1 cellular context compared by ENCODE assay signal in the genomic region with DNA sequence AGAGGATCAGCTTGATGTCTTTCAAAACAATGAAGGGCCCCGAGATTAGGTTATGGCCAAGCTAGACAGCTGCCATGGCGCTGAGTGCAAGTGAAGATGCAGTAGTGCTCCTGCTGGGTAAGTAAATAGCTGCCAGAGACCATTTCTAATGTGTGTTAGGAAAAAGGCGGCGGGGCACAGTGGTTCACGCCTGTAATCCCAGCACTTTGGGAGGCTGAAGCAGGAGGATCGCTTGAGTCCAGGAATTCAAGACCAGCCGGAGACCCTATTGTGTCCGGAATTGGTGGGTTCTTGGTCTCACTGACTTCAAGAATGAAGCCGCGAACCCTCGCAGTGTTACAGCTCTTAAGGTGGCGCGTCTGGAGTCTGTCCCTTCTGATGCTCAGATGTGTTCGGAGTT.
A peak's percentile ranks its signal among the peaks of the same experiment; 100 is the strongest.
TF ChIP-seq lines count a peak whose summit lies in the region.

No MANE protein-coding gene starts in this region.

TF ChIP-seq in HEK293, 187 proteins besides CTCF, POLR2A, EP300 and RAD21:
- TF ChIP-seq, protein P1, sequence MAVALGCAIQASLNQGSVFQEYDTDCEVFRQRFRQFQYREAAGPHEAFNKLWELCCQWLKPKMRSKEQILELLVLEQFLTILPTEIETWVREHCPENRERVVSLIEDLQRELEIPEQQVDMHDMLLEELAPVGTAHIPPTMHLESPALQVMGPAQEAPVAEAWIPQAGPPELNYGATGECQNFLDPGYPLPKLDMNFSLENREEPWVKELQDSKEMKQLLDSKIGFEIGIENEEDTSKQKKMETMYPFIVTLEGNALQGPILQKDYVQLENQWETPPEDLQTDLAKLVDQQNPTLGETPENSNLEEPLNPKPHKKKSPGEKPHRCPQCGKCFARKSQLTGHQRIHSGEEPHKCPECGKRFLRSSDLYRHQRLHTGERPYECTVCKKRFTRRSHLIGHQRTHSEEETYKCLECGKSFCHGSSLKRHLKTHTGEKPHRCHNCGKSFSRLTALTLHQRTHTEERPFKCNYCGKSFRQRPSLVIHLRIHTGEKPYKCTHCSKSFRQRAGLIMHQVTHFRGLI (tag by site-specific recombination; IDR thresholded peaks at IDR 0.05) = peak; percentile 64
